ENCODE assay signal across 1 cellular context in the genomic region with DNA sequence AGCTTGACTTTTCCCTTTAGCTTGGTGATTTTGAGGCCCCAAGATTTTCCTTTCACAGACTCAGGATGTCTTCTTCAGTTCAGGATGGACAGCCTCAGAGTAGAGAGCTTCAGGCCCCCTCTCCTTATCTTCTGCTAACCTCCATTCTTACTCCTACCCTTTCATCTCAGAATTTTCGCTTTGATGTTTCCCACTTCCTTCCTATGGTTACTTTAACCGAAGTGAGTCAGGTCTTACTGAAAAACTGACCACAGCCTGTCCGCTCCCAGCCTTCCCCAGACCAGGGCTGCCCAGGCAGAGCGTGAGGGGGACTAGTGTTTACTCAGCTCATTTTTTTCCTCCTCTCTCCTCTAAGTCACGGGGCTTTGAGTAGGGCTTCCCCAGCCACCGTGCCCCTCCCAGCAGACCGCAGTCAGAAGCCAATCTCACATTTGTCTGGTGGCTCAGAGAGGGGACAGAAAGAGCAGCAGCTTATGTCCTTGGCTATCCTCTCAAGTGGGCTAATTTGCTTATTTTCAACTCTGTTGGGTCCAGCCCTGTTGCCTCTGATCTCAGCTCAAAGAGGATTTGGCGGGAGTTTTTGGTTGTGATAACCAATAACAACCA.
TF ChIP-seq lines count a peak whose summit lies in the region.

No MANE protein-coding gene starts in this region.

TF ChIP-seq in GM12878, 131 proteins besides CTCF, POLR2A, EP300 and RAD21 (continued from another document):
- TF ChIP-seq, protein P1, sequence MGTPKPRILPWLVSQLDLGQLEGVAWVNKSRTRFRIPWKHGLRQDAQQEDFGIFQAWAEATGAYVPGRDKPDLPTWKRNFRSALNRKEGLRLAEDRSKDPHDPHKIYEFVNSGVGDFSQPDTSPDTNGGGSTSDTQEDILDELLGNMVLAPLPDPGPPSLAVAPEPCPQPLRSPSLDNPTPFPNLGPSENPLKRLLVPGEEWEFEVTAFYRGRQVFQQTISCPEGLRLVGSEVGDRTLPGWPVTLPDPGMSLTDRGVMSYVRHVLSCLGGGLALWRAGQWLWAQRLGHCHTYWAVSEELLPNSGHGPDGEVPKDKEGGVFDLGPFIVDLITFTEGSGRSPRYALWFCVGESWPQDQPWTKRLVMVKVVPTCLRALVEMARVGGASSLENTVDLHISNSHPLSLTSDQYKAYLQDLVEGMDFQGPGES (IDR thresholded peaks at IDR 0.05): no peak
- TF ChIP-seq NR2C1 (IDR thresholded peaks at IDR 0.05) (no peak), BCL11A (IDR thresholded peaks at IDR 0.05; ENCODE audit: low read depth, low read length) (peak; percentile 78), TARDBP (IDR thresholded peaks at IDR 0.05; ENCODE audit: borderline replicate concordance) (0 out of 2 replicates have a peak, but pooled peaks have one; percentile 23), IKZF2 (IDR thresholded peaks at IDR 0.05) (peak; percentile 96 to 97), CBFB (IDR thresholded peaks at IDR 0.05; ENCODE audit: low read depth) (peak; percentile 95), KLF5 (IDR thresholded peaks at IDR 0.05; ENCODE audit: partially characterized antibody) (no peak), SMC3 (IDR thresholded peaks at IDR 0.05; ENCODE audit: borderline replicate concordance, low read length) (0 out of 2 replicates have a peak, but pooled peaks have one; percentile 6), SUPT20H (IDR thresholded peaks at IDR 0.05; ENCODE audit: borderline replicate concordance, control insufficient read depth, low read depth, low read length) (no peak), YY1 (IDR thresholded peaks at IDR 0.05; ENCODE audit: low read depth, low read length) (no peak), EZH2 (IDR thresholded peaks at IDR 0.05; ENCODE audit: borderline replicate concordance, control insufficient read depth, low read depth, low read length) (no peak), CEBPB (IDR thresholded peaks at IDR 0.05; ENCODE audit: borderline replicate concordance in 1 of 2, low read depth in 2 of 2, low read length in 2 of 2) (no peak), NR2F1 (conservative IDR thresholded peaks at IDR 0.05) (peak; percentile 56; the same call in 1 of the 2 replicates), GATAD2B (conservative IDR thresholded peaks at IDR 0.05; ENCODE audit: low read depth) (peak; percentile 45; the same call in 1 of the 2 replicates), RCOR1 (conservative IDR thresholded peaks at IDR 0.05; ENCODE audit: low read depth, low read length) (no peak), SMAD1 (IDR thresholded peaks at IDR 0.05; ENCODE audit: low read depth, partially characterized antibody) (no peak), MTA3 (IDR thresholded peaks at IDR 0.05; ENCODE audit: borderline replicate concordance, low read length) (peak; percentile 93; the same call in 1 of the 2 replicates), TCF7 (IDR thresholded peaks at IDR 0.05; ENCODE audit: borderline replicate concordance) (peak; percentile 96), CHD4 (IDR thresholded peaks at IDR 0.05) (no peak), BMI1 (IDR thresholded peaks at IDR 0.05; ENCODE audit: borderline replicate concordance) (no peak), ZNF384 (IDR thresholded peaks at IDR 0.05; ENCODE audit: borderline replicate concordance, low read depth, low read length) (peak; percentile 81), CREB1 (IDR thresholded peaks at IDR 0.05; ENCODE audit: low read depth) (peak; percentile 62)
- TF ChIP-seq, protein P2, sequence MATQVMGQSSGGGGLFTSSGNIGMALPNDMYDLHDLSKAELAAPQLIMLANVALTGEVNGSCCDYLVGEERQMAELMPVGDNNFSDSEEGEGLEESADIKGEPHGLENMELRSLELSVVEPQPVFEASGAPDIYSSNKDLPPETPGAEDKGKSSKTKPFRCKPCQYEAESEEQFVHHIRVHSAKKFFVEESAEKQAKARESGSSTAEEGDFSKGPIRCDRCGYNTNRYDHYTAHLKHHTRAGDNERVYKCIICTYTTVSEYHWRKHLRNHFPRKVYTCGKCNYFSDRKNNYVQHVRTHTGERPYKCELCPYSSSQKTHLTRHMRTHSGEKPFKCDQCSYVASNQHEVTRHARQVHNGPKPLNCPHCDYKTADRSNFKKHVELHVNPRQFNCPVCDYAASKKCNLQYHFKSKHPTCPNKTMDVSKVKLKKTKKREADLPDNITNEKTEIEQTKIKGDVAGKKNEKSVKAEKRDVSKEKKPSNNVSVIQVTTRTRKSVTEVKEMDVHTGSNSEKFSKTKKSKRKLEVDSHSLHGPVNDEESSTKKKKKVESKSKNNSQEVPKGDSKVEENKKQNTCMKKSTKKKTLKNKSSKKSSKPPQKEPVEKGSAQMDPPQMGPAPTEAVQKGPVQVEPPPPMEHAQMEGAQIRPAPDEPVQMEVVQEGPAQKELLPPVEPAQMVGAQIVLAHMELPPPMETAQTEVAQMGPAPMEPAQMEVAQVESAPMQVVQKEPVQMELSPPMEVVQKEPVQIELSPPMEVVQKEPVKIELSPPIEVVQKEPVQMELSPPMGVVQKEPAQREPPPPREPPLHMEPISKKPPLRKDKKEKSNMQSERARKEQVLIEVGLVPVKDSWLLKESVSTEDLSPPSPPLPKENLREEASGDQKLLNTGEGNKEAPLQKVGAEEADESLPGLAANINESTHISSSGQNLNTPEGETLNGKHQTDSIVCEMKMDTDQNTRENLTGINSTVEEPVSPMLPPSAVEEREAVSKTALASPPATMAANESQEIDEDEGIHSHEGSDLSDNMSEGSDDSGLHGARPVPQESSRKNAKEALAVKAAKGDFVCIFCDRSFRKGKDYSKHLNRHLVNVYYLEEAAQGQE (IDR thresholded peaks at IDR 0.05; ENCODE audit: low read depth, low read length): no peak
- TF ChIP-seq, protein P3, sequence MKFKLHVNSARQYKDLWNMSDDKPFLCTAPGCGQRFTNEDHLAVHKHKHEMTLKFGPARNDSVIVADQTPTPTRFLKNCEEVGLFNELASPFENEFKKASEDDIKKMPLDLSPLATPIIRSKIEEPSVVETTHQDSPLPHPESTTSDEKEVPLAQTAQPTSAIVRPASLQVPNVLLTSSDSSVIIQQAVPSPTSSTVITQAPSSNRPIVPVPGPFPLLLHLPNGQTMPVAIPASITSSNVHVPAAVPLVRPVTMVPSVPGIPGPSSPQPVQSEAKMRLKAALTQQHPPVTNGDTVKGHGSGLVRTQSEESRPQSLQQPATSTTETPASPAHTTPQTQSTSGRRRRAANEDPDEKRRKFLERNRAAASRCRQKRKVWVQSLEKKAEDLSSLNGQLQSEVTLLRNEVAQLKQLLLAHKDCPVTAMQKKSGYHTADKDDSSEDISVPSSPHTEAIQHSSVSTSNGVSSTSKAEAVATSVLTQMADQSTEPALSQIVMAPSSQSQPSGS (IDR thresholded peaks at IDR 0.05; ENCODE audit: low read length): peak; percentile 86
- TF ChIP-seq, protein P4, sequence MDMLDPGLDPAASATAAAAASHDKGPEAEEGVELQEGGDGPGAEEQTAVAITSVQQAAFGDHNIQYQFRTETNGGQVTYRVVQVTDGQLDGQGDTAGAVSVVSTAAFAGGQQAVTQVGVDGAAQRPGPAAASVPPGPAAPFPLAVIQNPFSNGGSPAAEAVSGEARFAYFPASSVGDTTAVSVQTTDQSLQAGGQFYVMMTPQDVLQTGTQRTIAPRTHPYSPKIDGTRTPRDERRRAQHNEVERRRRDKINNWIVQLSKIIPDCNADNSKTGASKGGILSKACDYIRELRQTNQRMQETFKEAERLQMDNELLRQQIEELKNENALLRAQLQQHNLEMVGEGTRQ (IDR thresholded peaks at IDR 0.05; ENCODE audit: borderline replicate concordance, low read depth, low read length): no peak; the same call in 1 of the 2 replicates
